ENCODE assay signal across 8 cellular contexts in genomic region chr17:28335201-28335958, GRCh38. TPM values are rescaled to one million over a fixed set of nuclear protein-coding genes. Genes with fewer than 3 reads are reported as not detected.
DNase-seq lines count a peak whose midpoint lies in the region; ATAC-seq and TF ChIP-seq lines count a peak whose summit lies in the region.

A gene with protein sequence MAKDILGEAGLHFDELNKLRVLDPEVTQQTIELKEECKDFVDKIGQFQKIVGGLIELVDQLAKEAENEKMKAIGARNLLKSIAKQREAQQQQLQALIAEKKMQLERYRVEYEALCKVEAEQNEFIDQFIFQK (minus strand): TSS chr17:28335472. CDS start chr17:28331985, 3,487 bp downstream.
Gene TNFAIP1 (plus strand): TSS chr17:28335761. CDS start chr17:28339522, 3,761 bp downstream.

- WGBS in spleen, 5 donors: 0 to 2% (median 0%) methylated on average over 31 to 62 of the region's 62 CpGs

- H3K9me3 ChIP-seq in spleen: no peaks in the 10 kb centered on the region

- H3K4me3 Mint-ChIP-seq in central memory CD8-positive, alpha-beta T cell: peak within 1 kb of the TSS; percentile 91

- peak within 1 kb of the TSS; percentile 94 for H3K27ac Mint-ChIP-seq in central memory CD8-positive, alpha-beta T cell (ENCODE audit: low read depth)

- peak; percentile 36 to 97 (median 91) for TF ChIP-seq POLR2A in spleen (IDR thresholded peaks at IDR 0.05)

- H3K4me1 Mint-ChIP-seq in central memory CD8-positive, alpha-beta T cell: peaks cover 50% of the 10 kb centered on the region

- intact Hi-C loops in spleen (cut with DNase I; ENCODE audit: low total_unique reads): no loop called here

- DNase-seq in AG09309 (ENCODE audit: low read depth): peak; percentile 100
- peak; percentile 98 to 99 for DNase-seq in NCI-H446 (lab: John Stamatoyannopoulos, UW)
- peak; percentile 97 for DNase-seq in activated CD4-positive, CD25-positive, alpha-beta regulatory T cell treated with anti-CD3 and anti-CD28 coated beads, Interleukin-2, amount 50 U/mL, for 16 hours (ENCODE audit: low read depth, low spot score)
- DNase-seq in central memory CD8-positive, alpha-beta T cell (ENCODE audit: low spot score in 2 of 2): peak; percentile 87 to 98
- DNase-seq in inferior parietal cortex (ENCODE audit: extremely low spot score): peak; percentile 99
- DNase-seq in spleen: peak; percentile 100

- no peaks in the 10 kb centered on the region for H3K9me3 Mint-ChIP-seq in central memory CD8-positive, alpha-beta T cell

- H3K27me3 Mint-ChIP-seq in central memory CD8-positive, alpha-beta T cell: no peaks in the 10 kb centered on the region

- peaks cover 4 to 39% (median 25%) of the 10 kb centered on the region in 6 donors for H3K36me3 ChIP-seq in spleen

- peak within 1 kb of the TSS; percentile 89 to 98 (median 96) for H3K27ac ChIP-seq in spleen

- peaks cover 20 to 81% (median 63%) of the 10 kb centered on the region in 6 donors for H3K4me1 ChIP-seq in spleen

- no peaks in the 10 kb centered on the region for H3K27me3 ChIP-seq in spleen (replicated peaks in 1 of 7)

- TF ChIP-seq CTCF in AG09309 (IDR thresholded peaks at IDR 0.05; ENCODE audit: control insufficient read depth, insufficient read depth, low read depth, low read length, missing control alignments) (no peak), spleen (IDR thresholded peaks at IDR 0.05 in 8 of 11, conservative IDR thresholded peaks at IDR 0.05 in 3 of 11) (peak in 4 of 11 experiments; percentile 12 to 23 (median 20))

- H3K36me3 Mint-ChIP-seq in central memory CD8-positive, alpha-beta T cell (ENCODE audit: insufficient read depth): peaks cover 17% of the 10 kb centered on the region

- H3K4me3 ChIP-seq in AG09309 (ENCODE audit: control insufficient read depth, low read depth, low read length) (peak within 1 kb of the TSS; percentile 50), spleen (peak within 1 kb of the TSS; percentile 72 to 98 (median 85))

- ATAC-seq in GM19025 (IDR thresholded peaks at IDR 0.05; ENCODE audit: low read depth, unreplicated experiment) (peak; percentile 96), HG03342 (IDR thresholded peaks at IDR 0.05; ENCODE audit: unreplicated experiment) (peak; percentile 95)
- ATAC-seq in central memory CD8-positive, alpha-beta T cell (replicated peaks; ENCODE audit: extremely low read depth, poor library complexity, severe bottlenecking): peak; percentile 97

RNA-seq across cellular contexts. Expression of the first gene that starts in this region (rescaled TPM):
- total RNA-seq in spleen: 10 to 100 TPM; 28.4 to 52.2 (median 31.1) TPM
- polyA plus RNA-seq in spleen: 10 to 100 TPM; 46.8 to 52.8 (median 52.1) TPM

RNA-seq across cellular contexts. Expression of gene TNFAIP1, which starts in this region (rescaled TPM):
- total RNA-seq in spleen: 100 to 1,000 TPM in 4 of 7 donors, 10 to 100 TPM in 3; 83.8 to 154 (median 108) TPM
- polyA plus RNA-seq in spleen: 10 to 100 TPM; 15.2 to 34.2 (median 16.3) TPM

Comparison
In these comparisons a context has a peak if more than half of its experiments do, and no peak if none do; other contexts are left out.
1. Peak in every context shown above with its lines: DNase-seq, ATAC-seq, H3K4me3 ChIP-seq and H3K27ac ChIP-seq.